In genomic region chr19:57436392-57436791, GRCh38 we compare ENCODE assay signal across 8 cellular contexts. TPM values are rescaled to one million over a fixed set of nuclear protein-coding genes. Genes with fewer than 3 reads are reported as not detected.
DNase-seq lines count a peak whose midpoint lies in the region; ATAC-seq, FAIRE-seq and TF ChIP-seq lines count a peak whose summit lies in the region.

No MANE protein-coding gene starts in this region.

- no peak for TF ChIP-seq RAD21 in liver (IDR thresholded peaks at IDR 0.05)

- ATAC-seq in left colon, result no peak

- DNase-seq in A673 (ENCODE audit: low spot score), result no peak
- DNase-seq in HUDEP-2 (lab: John Stamatoyannopoulos, UW; ENCODE audit: unreplicated experiment in 76 of 76), result peak in 73 of 76 experiments; percentile 3 to 86 (median 60)
- DNase-seq in astrocyte (ENCODE audit: low read depth), result no peak
- no peak for DNase-seq in DMS79 treated with DMSO at 0.1 percent for 48 hours (lab: John Stamatoyannopoulos, UW)
- DNase-seq in left colon, result no peak
- DNase-seq in Peyer's patch, result no peak
- DNase-seq in thyroid gland, result no peak

- BruUV-seq in A673 (replicated peaks; lab: Mats Ljungman, UMichigan), result TSS peak; percentile 50

- no peaks in the 10 kb centered on the region for H3K27me3 ChIP-seq in A673 (replicated peaks; ENCODE audit: insufficient read depth, low read depth, low read length, poor library complexity)
- H3K27me3 ChIP-seq in astrocyte (ENCODE audit: insufficient read depth, low read length), result no peaks in the 10 kb centered on the region
- H3K27me3 ChIP-seq in liver (ENCODE audit: control insufficient read depth in 4 of 4, insufficient read depth in 4 of 4, low read length in 3 of 4), result no peaks in the 10 kb centered on the region
- no peaks in the 10 kb centered on the region for H3K27me3 ChIP-seq in Peyer's patch
- no peaks in the 10 kb centered on the region for H3K27me3 ChIP-seq in thyroid gland

- no peak for FAIRE-seq in astrocyte (lab: Jason Lieb, UNC)

- peaks cover 15% of the 10 kb centered on the region for H3K36me3 Mint-ChIP-seq in astrocyte (ENCODE audit: low read depth, unreplicated experiment)

- peaks cover 7% of the 10 kb centered on the region for H3K4me1 Mint-ChIP-seq in astrocyte (ENCODE audit: low read depth, unreplicated experiment)

- no peaks in the 10 kb centered on the region for H3K9me3 ChIP-seq in A673 (ENCODE audit: low read depth, low read length, poor library complexity, severe bottlenecking)
- H3K9me3 ChIP-seq in astrocyte (ENCODE audit: insufficient read depth, low read depth, low read length), result peaks cover 21% of the 10 kb centered on the region
- peaks cover 5 to 17% (median 9%) of the 10 kb centered on the region in 4 donors for H3K9me3 ChIP-seq in liver (ENCODE audit: control insufficient read depth in 4 of 4, low read length in 3 of 4)
- H3K9me3 ChIP-seq in Peyer's patch, result peaks cover 0 to 2% (median 0%) of the 10 kb centered on the region in 4 donors
- no peaks in the 10 kb centered on the region for H3K9me3 ChIP-seq in thyroid gland

- H3K27ac ChIP-seq in A673 (ENCODE audit: low read depth, low read length, poor library complexity, severe bottlenecking) (peak overlapping the region; percentile 68), astrocyte (ENCODE audit: low read depth, low read length) (no peak overlapping the region), liver (ENCODE audit: low read depth in 1 of 2, low read length in 2 of 2) (no peak overlapping the region), Peyer's patch (no peak overlapping the region), thyroid gland (no peak overlapping the region)

- H3K9ac ChIP-seq in astrocyte (ENCODE audit: low read length) (peak overlapping the region; percentile 84), liver (ENCODE audit: low read depth in 1 of 2, low read length in 2 of 2) (no peak overlapping the region)

- H3K4me3 ChIP-seq in A673 (ENCODE audit: low read depth, low read length, poor library complexity, severe bottlenecking) (peak overlapping the region; percentile 83), astrocyte (ENCODE audit: insufficient read depth, low read depth, low read length) (peak overlapping the region; percentile 92), liver (ENCODE audit: low read depth in 1 of 3, low read length in 3 of 3) (peak overlapping the region in 2 of 3 donors; percentile 77 to 83), Peyer's patch (peak overlapping the region in 2 of 4 donors; percentile 58 to 90), thyroid gland (replicated peaks in 1 of 3) (peak overlapping the region in 1 of 3 donors; percentile 89)

- H3K36me3 ChIP-seq in A673 (ENCODE audit: insufficient read depth, low read length, poor library complexity, severe bottlenecking) (peaks cover 5% of the 10 kb centered on the region), astrocyte (ENCODE audit: insufficient read depth, low read length) (no peaks in the 10 kb centered on the region), liver (ENCODE audit: control insufficient read depth in 4 of 4, insufficient read depth in 3 of 4, low read depth in 1 of 4, low read length in 3 of 4) (peaks cover 4 to 15% (median 10%) of the 10 kb centered on the region in 4 donors), Peyer's patch (no peaks in the 10 kb centered on the region), thyroid gland (peaks cover 0 to 4% of the 10 kb centered on the region in 2 donors)

- H3K4me3 Mint-ChIP-seq in astrocyte (ENCODE audit: unreplicated experiment), result peak overlapping the region; percentile 95

- CTCF ChIA-PET in A673 (lab: Charles Lee), result no interaction called here

- H3K27ac Mint-ChIP-seq in astrocyte (ENCODE audit: unreplicated experiment), result peak overlapping the region; percentile 75

- POLR2A ChIA-PET in A673 (lab: Charles Lee; ENCODE audit: low non-redundant PET), result no interaction called here

- peak overlapping the region; percentile 94 for H3K4me2 ChIP-seq in astrocyte (ENCODE audit: low read length)

- H3K27me3 Mint-ChIP-seq in astrocyte (ENCODE audit: low read depth, unreplicated experiment), result no peaks in the 10 kb centered on the region

- TF ChIP-seq POLR2A in Peyer's patch (IDR thresholded peaks at IDR 0.05) (no peak), thyroid gland (IDR thresholded peaks at IDR 0.05) (no peak)

- intact Hi-C loops in A673 (cut with micrococcal nuclease; ENCODE audit: unreplicated experiment) (no loop called here), left colon (cut with DNase I, micrococcal nuclease) (no loop called here), thyroid gland (cut with DNase I) (no loop called here)

- WGBS in liver, result 81% methylated on average over 1 of the region's 1 CpG
- 75 to 89% methylated on average over 1 of the region's 1 CpG for WGBS in thyroid gland, 2 donors

- TF ChIP-seq CTCF in A673 (conservative IDR thresholded peaks at IDR 0.05; ENCODE audit: low read depth, low read length), result no peak
- no peak for TF ChIP-seq CTCF in astrocyte (IDR thresholded peaks at IDR 0.05; ENCODE audit: insufficient read depth, low read depth, low read length)
- no peak for TF ChIP-seq CTCF in liver (IDR thresholded peaks at IDR 0.05; ENCODE audit: low read depth, low read length, missing input control)
- TF ChIP-seq CTCF in Peyer's patch (IDR thresholded peaks at IDR 0.05), result no peak
- no peak for TF ChIP-seq CTCF in thyroid gland (IDR thresholded peaks at IDR 0.05)

- H3K79me2 ChIP-seq in astrocyte (ENCODE audit: insufficient read depth, low read length), result peaks cover 55% of the 10 kb centered on the region

- H4K20me1 ChIP-seq in astrocyte (ENCODE audit: insufficient read depth, low read length), result no peaks in the 10 kb centered on the region

- H3K4me1 ChIP-seq in A673 (ENCODE audit: insufficient read depth, low read length, poor library complexity, severe bottlenecking) (peaks cover 7% of the 10 kb centered on the region), astrocyte (ENCODE audit: insufficient read depth, low read length) (peaks cover 3% of the 10 kb centered on the region), liver (ENCODE audit: control insufficient read depth in 4 of 4, insufficient read depth in 4 of 4, low read length in 3 of 4) (peaks cover 0 to 16% (median 14%) of the 10 kb centered on the region in 4 donors), Peyer's patch (peaks cover 0 to 11% (median 0%) of the 10 kb centered on the region in 4 donors), thyroid gland (peaks cover 14 to 18% of the 10 kb centered on the region in 2 donors)

- H3K9me3 Mint-ChIP-seq in astrocyte (ENCODE audit: unreplicated experiment), result peaks cover 2% of the 10 kb centered on the region

- no peak overlapping the region for H2AFZ ChIP-seq in astrocyte (ENCODE audit: low read depth, low read length)

TF ChIP-seq in liver, 16 proteins besides CTCF, POLR2A, EP300 and RAD21:
- TF ChIP-seq EGR1 (IDR thresholded peaks at IDR 0.05; ENCODE audit: low read depth in 2 of 2), result no peak
- no peak for TF ChIP-seq HNF4G (IDR thresholded peaks at IDR 0.05)
- no peak for TF ChIP-seq TAF1 (conservative IDR thresholded peaks at IDR 0.05)
- no peak for TF ChIP-seq RXRA (IDR thresholded peaks at IDR 0.05)
- TF ChIP-seq GABPA (IDR thresholded peaks at IDR 0.05 in 1 of 2, conservative IDR thresholded peaks at IDR 0.05 in 1 of 2), result no peak
- no peak for TF ChIP-seq HNF4A (conservative IDR thresholded peaks at IDR 0.05)
- TF ChIP-seq ZBTB33 (IDR thresholded peaks at IDR 0.05), result no peak

RNA-seq across cellular contexts. Expression of gene ZNF749, which starts 1.3 kb away (rescaled TPM):
- total RNA-seq in A673 (2021) (21.6 and 22.9 TPM in 2 replicates), astrocyte (14.1 and 16.2 TPM in 2 replicates), liver (10 to 100 TPM in 1 of 2 donors, 1 to 10 TPM in 1; 5.9 to 11.6 TPM), left colon (1 to 10 TPM; 7.3 to 8.3 TPM), Peyer's patch (10 to 100 TPM in 2 of 4 donors, 1 to 10 TPM in 2; 5.7 to 12.8 (median 10.6) TPM), thyroid gland (10 to 100 TPM in 2 of 4 donors, 1 to 10 TPM in 2; 9.9 to 13.7 (median 10.7) TPM)
- 1 to 10 TPM in 1 of 2 donors, under 1 TPM in 1; 0.83 to 5.4 TPM for polyA plus RNA-seq in liver

RNA-seq across cellular contexts. Expression of gene VN1R1, which starts 20.5 kb away (rescaled TPM):
- total RNA-seq in A673 (2021) (0.41 and 0.83 TPM in 2 replicates), astrocyte (1.5 and 1.7 TPM in 2 replicates), liver (under 1 TPM; 0.42 to 0.98 TPM), left colon (under 1 TPM; 0.37 to 0.50 TPM), Peyer's patch (1 to 10 TPM in 1 of 4 donors, not detected in 3; 1.1 TPM), thyroid gland (1 to 10 TPM; 1.9 to 5.5 (median 3.0) TPM)
- polyA plus RNA-seq in liver, result under 1 TPM; 0.14 to 0.19 TPM

RNA-seq across cellular contexts. Expression of gene ZNF17, which starts 25.4 kb away (rescaled TPM):
- total RNA-seq in A673 (2021) (13.1 and 19.2 TPM in 2 replicates), astrocyte (7.7 and 11.6 TPM in 2 replicates), liver (1 to 10 TPM; 7.6 to 8.2 TPM), left colon (10 to 100 TPM in 1 of 2 donors, 1 to 10 TPM in 1; 7.7 to 12.1 TPM), Peyer's patch (10 to 100 TPM in 3 of 4 donors, 1 to 10 TPM in 1; 7.9 to 21.5 (median 14.6) TPM), thyroid gland (10 to 100 TPM; 17.8 to 33.1 (median 20.8) TPM)
- polyA plus RNA-seq in liver, result 1 to 10 TPM; 1.2 to 1.4 TPM

RNA-seq across cellular contexts. Expression of gene ZNF772, which starts 41.0 kb away (rescaled TPM):
- total RNA-seq in A673 (2021) (19.4 and 21.2 TPM in 2 replicates), astrocyte (13.8 and 14.5 TPM in 2 replicates), liver (10 to 100 TPM in 1 of 2 donors, 1 to 10 TPM in 1; 5.4 to 11.1 TPM), left colon (1 to 10 TPM; 3.2 to 3.8 TPM), Peyer's patch (10 to 100 TPM in 2 of 4 donors, 1 to 10 TPM in 2; 4.0 to 32.2 (median 12.0) TPM), thyroid gland (10 to 100 TPM; 30.9 to 46.2 (median 41.0) TPM)
- polyA plus RNA-seq in liver, result 1 to 10 TPM in 1 of 2 donors, under 1 TPM in 1; 0.81 to 1.6 TPM

RNA-seq across cellular contexts. Expression of gene ZNF548, which starts 46.7 kb away (rescaled TPM):
- total RNA-seq in A673 (2021) (16.9 TPM in 2 replicates), astrocyte (16.6 and 16.7 TPM in 2 replicates), liver (10 to 100 TPM in 1 of 2 donors, 1 to 10 TPM in 1; 7.3 to 13.9 TPM), left colon (10 to 100 TPM in 1 of 2 donors, 1 to 10 TPM in 1; 8.1 to 10.7 TPM), Peyer's patch (10 to 100 TPM; 10.7 to 47.9 (median 20.7) TPM), thyroid gland (10 to 100 TPM; 22.3 to 31.0 (median 28.1) TPM)
- polyA plus RNA-seq in liver, result 1 to 10 TPM; 1.8 to 3.4 TPM

Comparison
In these comparisons a context has a peak if more than half of its experiments do, and no peak if none do; other contexts are left out.
1. DNase-seq: peak in HUDEP-2 (73 of 76); none in A673 (single experiment), astrocyte (single experiment), DMS79 treated with DMSO at 0.1 percent for 48 hours (single experiment), left colon (0 of 2), Peyer's patch (0 of 3) and thyroid gland (0 of 2).